Comparison of ENCODE assay signal across 9 cellular contexts in the genomic region with DNA sequence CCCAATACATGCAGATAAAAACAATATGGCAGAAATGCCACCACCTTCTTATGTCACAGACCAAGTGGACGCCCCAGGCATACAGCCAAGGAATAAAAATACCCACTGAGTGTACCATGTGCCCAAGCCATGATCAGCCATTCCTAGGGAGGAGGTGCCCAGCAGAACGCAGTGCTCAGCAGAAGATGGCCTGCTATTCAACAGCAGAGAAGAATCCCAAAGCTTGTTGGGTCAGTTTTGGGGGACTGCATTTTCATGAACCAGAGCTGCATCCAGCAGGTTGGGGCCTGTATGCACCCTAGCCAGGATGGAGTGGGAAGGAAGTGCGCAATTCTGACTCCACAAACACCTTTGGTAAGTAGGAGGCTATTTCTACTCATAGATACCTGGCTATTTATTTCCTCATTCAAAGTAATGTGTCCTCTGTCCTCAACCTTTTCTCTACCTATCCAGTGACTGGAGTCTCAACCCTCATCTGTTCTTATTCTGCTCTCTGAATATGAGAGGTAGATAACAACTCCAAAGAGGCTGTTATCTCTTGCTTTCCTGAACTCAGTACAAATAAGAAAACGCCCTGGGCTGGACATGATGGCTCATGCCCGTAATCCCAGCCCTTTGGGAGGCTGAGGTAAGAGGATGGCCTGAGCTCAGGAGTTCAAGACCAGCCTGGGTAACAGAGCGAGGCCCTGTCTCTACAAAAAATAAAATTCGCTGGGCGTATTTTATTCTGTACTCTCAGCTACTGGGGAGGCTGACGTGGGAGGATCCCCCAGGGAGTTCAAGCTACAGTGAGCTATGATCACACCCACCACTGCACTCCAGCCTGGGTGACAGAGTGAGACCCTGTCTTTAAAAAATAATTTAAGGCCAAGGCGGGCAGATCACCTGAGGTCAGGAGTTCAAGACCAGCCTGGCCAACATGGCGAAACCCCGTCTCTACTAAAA. TPM values are rescaled to one million over a fixed set of nuclear protein-coding genes. Genes with fewer than 3 reads are reported as not detected.
DNase-seq lines count a peak whose midpoint lies in the region; ATAC-seq and TF ChIP-seq lines count a peak whose summit lies in the region.
"Had no signal": no experiment of that assay in that cellular context is flagged by ENCODE, and none has a peak within 500 bp of the region (broad histone marks: within the 10 kb centered on the region; RNA-seq: fewer than 3 reads in every experiment).

No MANE protein-coding gene starts in this region.

- H3K9me3 ChIP-seq in adrenal gland (replicated peaks in 1 of 3) (no peaks in the 10 kb centered on the region), suprapubic skin (no peaks in the 10 kb centered on the region)

- no peak for DNase-seq in activated CD4-positive, alpha-beta T cell treated with anti-CD3 and anti-CD28 coated beads, Interleukin-2, amount 10 ng/mL, durations not matched to agents 24 days and 14 days
- no peak for DNase-seq in activated CD4-positive, alpha-beta T cell treated with anti-CD3 and anti-CD28 coated beads, Interleukin-2, amount 50 U/mL, for 1 hour
- DNase-seq in adrenal gland (peak in 1 of 7 donors; percentile 51), islet precursor cell (peak; percentile 61), suprapubic skin (ENCODE audit: low spot score in 2 of 2) (no peak), NCI-H2029 treated with DMSO at 0.1 percent for 48 hours (lab: John Stamatoyannopoulos, UW) (no peak)
- DNase-seq: NCI-H748 treated with DMSO at 0.1 percent for 48 hours had no signal

- TF ChIP-seq CTCF in adrenal gland (IDR thresholded peaks at IDR 0.05): no peak
- TF ChIP-seq CTCF in suprapubic skin (IDR thresholded peaks at IDR 0.05): no peak

- no peak for ATAC-seq in activated CD4-positive, CD25-positive, alpha-beta regulatory T cell treated with anti-CD3 and anti-CD28 coated beads, Interleukin-2, amount 50 U/mL, for 24 hours
- ATAC-seq in HG03378 (IDR thresholded peaks at IDR 0.05; ENCODE audit: unreplicated experiment): no peak

- H3K4me1 Mint-ChIP-seq in activated CD4-positive, alpha-beta T cell treated with anti-CD3 and anti-CD28 coated beads, Interleukin-2, amount 10 ng/mL, durations not matched to agents 24 days and 14 days: peaks cover 27% of the 10 kb centered on the region

- H3K4me1 ChIP-seq in adrenal gland (replicated peaks in 1 of 2) (peaks cover 9 to 18% of the 10 kb centered on the region in 2 donors), suprapubic skin (peaks cover 49% of the 10 kb centered on the region)

- no peaks in the 10 kb centered on the region for H3K9me3 Mint-ChIP-seq in activated CD4-positive, alpha-beta T cell treated with anti-CD3 and anti-CD28 coated beads, Interleukin-2, amount 10 ng/mL, durations not matched to agents 24 days and 14 days

- WGBS in adrenal gland, 4 donors: 86 to 91% (median 89%) methylated on average over 11 to 12 of the region's 12 CpGs
- 77% methylated on average over 12 of the region's 12 CpGs for WGBS in suprapubic skin

- H3K36me3 ChIP-seq in adrenal gland (replicated peaks in 1 of 2) (no peaks in the 10 kb centered on the region), suprapubic skin (no peaks in the 10 kb centered on the region)

- H3K4me3 ChIP-seq in adrenal gland (no peak overlapping the region), suprapubic skin (no peak overlapping the region)

- H3K27ac Mint-ChIP-seq in activated CD4-positive, alpha-beta T cell treated with anti-CD3 and anti-CD28 coated beads, Interleukin-2, amount 10 ng/mL, durations not matched to agents 24 days and 14 days: peak overlapping the region; percentile 25

- TF ChIP-seq POLR2A in adrenal gland (IDR thresholded peaks at IDR 0.05) (no peak), suprapubic skin (IDR thresholded peaks at IDR 0.05) (no peak)

- H3K27ac ChIP-seq in adrenal gland: peak overlapping the region; percentile 7 to 86 (median 52)
- H3K27ac ChIP-seq in suprapubic skin: peak overlapping the region; percentile 97

- H3K36me3 Mint-ChIP-seq in activated CD4-positive, alpha-beta T cell treated with anti-CD3 and anti-CD28 coated beads, Interleukin-2, amount 10 ng/mL, durations not matched to agents 24 days and 14 days (ENCODE audit: low read depth): peaks cover 6% of the 10 kb centered on the region

- TF ChIP-seq EP300 in suprapubic skin (IDR thresholded peaks at IDR 0.05): no peak

- no peak overlapping the region for H3K4me3 Mint-ChIP-seq in activated CD4-positive, alpha-beta T cell treated with anti-CD3 and anti-CD28 coated beads, Interleukin-2, amount 10 ng/mL, durations not matched to agents 24 days and 14 days

- intact Hi-C loops in activated CD4-positive, alpha-beta T cell treated with anti-CD3 and anti-CD28 coated beads, Interleukin-2, amount 10 ng/mL, durations not matched to agents 24 days and 14 days (cut with micrococcal nuclease): loop anchor here (5.0 kb wide), 1 partner anchor 154 kb away; the partner anchor contains the start of gene DNAJC16
- intact Hi-C loops in adrenal gland (cut with DNase I): loop anchor here in 1 of 2 donors (5.0 kb wide), 1 partner anchor 56 kb away; the partner anchor contains the start of gene SLC25A34

- no peaks in the 10 kb centered on the region for H3K27me3 Mint-ChIP-seq in activated CD4-positive, alpha-beta T cell treated with anti-CD3 and anti-CD28 coated beads, Interleukin-2, amount 10 ng/mL, durations not matched to agents 24 days and 14 days

- no peaks in the 10 kb centered on the region for H3K27me3 ChIP-seq in adrenal gland
- H3K27me3 ChIP-seq in suprapubic skin: no peaks in the 10 kb centered on the region

RNA-seq across cellular contexts. Expression of gene PLEKHM2, which starts 2.5 kb away (rescaled TPM):
- 59.9 and 60.3 TPM in 2 replicates for total RNA-seq in activated CD4-positive, alpha-beta T cell treated with anti-CD3 and anti-CD28 coated beads, Interleukin-2, amount 10 ng/mL, durations not matched to agents 24 days and 14 days
- total RNA-seq in adrenal gland (10 to 100 TPM; 52.9 to 92.9 (median 71.2) TPM), suprapubic skin (10 to 100 TPM; 51.3 to 61.6 (median 55.2) TPM)
- 100 to 1,000 TPM in 1 of 3 donors, 10 to 100 TPM in 2; 42.8 to 103 (median 63.7) TPM for polyA plus RNA-seq in adrenal gland

RNA-seq across cellular contexts. Expression of gene SLC25A34, which starts 54.4 kb away (rescaled TPM):
- total RNA-seq in activated CD4-positive, alpha-beta T cell treated with anti-CD3 and anti-CD28 coated beads, Interleukin-2, amount 10 ng/mL, durations not matched to agents 24 days and 14 days: 1.4 and 1.5 TPM in 2 replicates
- total RNA-seq in adrenal gland (10 to 100 TPM in 2 of 8 donors, 1 to 10 TPM in 6; 2.2 to 12.3 (median 5.8) TPM), suprapubic skin (1 to 10 TPM; 1.3 to 4.3 (median 2.4) TPM)
- 10 to 100 TPM in 1 of 3 donors, 1 to 10 TPM in 2; 4.7 to 11.1 (median 6.0) TPM for polyA plus RNA-seq in adrenal gland
